10 cellular contexts compared by ENCODE assay signal in the genomic region with DNA sequence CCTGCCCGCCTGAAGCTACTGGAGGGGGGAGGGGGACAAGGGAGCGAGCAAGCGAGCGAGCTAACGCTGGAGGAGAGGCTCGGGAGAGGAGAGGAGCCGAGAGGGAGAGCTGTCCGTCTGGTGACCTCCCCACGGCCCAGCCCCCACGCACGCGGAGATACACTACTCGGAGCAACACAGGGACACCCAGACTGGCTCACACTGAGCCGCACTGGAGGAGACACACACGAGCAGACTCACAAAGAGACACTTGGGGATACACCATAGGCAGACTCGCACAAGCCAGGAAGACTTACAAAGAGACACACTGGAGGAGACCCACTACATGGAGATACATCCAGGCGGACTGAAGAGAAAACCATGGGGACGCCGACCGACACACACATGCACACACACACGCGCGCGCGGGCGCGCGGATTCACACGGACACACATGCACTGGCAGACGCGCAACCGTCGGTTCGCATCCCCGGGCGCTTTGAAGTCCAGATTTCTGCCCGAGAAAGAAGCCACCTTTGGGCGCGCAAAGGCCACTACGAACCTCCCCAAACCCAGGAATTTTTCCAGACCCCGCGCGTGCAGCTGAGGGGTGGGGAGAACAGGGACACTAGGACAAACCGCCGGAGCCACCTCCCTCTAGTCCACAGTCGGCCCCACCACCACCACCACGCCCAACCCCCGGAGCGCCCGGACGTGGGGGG. TPM values are rescaled to one million over a fixed set of nuclear protein-coding genes. Genes with fewer than 3 reads are reported as not detected.
A peak's percentile ranks its signal among the peaks of the same experiment; 100 is the strongest.
DNase-seq lines count a peak whose midpoint lies in the region; ATAC-seq and TF ChIP-seq lines count a peak whose summit lies in the region.
"Had no signal": no experiment of that assay in that cellular context is flagged by ENCODE, and none has a peak within 500 bp of the region (broad histone marks: within the 10 kb centered on the region; RNA-seq: fewer than 3 reads in every experiment).

No MANE protein-coding gene starts in this region.

- no peak for ATAC-seq in activated CD8-positive, alpha-beta memory T cell treated with anti-CD3 and anti-CD28 coated beads, Interleukin-2, amount 10 ng/mL, durations not matched to agents 7 days and 5 days
- no peak for ATAC-seq in activated naive CD8-positive, alpha-beta T cell treated with anti-CD3 and anti-CD28 coated beads, Interleukin-2, amount 50 U/mL, for 24 hours
- no peak for ATAC-seq in thoracic aorta (ENCODE audit: insufficient number of reproducible peaks, low FRiP score, low read depth)
- no peak for ATAC-seq in HG03432 (IDR thresholded peaks at IDR 0.05; ENCODE audit: unreplicated experiment)
- ATAC-seq in body of pancreas: no peak
- ATAC-seq: foreskin keratinocyte had no signal

- TF ChIP-seq CTCF in lower leg skin (IDR thresholded peaks at IDR 0.05) (no peak), thoracic aorta (IDR thresholded peaks at IDR 0.05) (no peak), body of pancreas (IDR thresholded peaks at IDR 0.05) (no peak)

- H3K27ac Mint-ChIP-seq in activated CD8-positive, alpha-beta memory T cell treated with anti-CD3 and anti-CD28 coated beads, Interleukin-2, amount 10 ng/mL, durations not matched to agents 7 days and 5 days: no peak overlapping the region
- no peak overlapping the region for H3K27ac Mint-ChIP-seq in activated naive CD8-positive, alpha-beta T cell treated with anti-CD3 and anti-CD28 coated beads, Interleukin-2, amount 50 U/mL, for 24 hours

- TF ChIP-seq POLR2A in lower leg skin (IDR thresholded peaks at IDR 0.05) (no peak), body of pancreas (IDR thresholded peaks at IDR 0.05) (no peak)

- H3K36me3 Mint-ChIP-seq in activated CD8-positive, alpha-beta memory T cell treated with anti-CD3 and anti-CD28 coated beads, Interleukin-2, amount 10 ng/mL, durations not matched to agents 7 days and 5 days: peaks cover 2% of the 10 kb centered on the region
- H3K36me3 Mint-ChIP-seq in activated naive CD8-positive, alpha-beta T cell treated with anti-CD3 and anti-CD28 coated beads, Interleukin-2, amount 50 U/mL, for 24 hours (ENCODE audit: low read depth): no peaks in the 10 kb centered on the region

- CTCF ChIA-PET in activated CD8-positive, alpha-beta memory T cell treated with anti-CD3 and anti-CD28 coated beads, Interleukin-2, amount 10 ng/mL, durations not matched to agents 7 days and 5 days (lab: Charles Lee): interaction anchor here (1.7 kb wide), 1 partner anchor 17 kb away, joined by 5 read pairs; no protein-coding TSS in a partner anchor

- DNase-seq in activated CD8-positive, alpha-beta memory T cell treated with anti-CD3 and anti-CD28 coated beads, Interleukin-2, amount 10 ng/mL, durations not matched to agents 7 days and 5 days: no peak
- DNase-seq in activated CD8-positive, alpha-beta memory T cell treated with anti-CD3 and anti-CD28 coated beads for 24 hours: no peak
- DNase-seq in activated naive CD8-positive, alpha-beta T cell treated with anti-CD3 and anti-CD28 coated beads, Interleukin-2, amount 50 U/mL, for 24 hours: peak; percentile 17
- DNase-seq in lower leg skin (ENCODE audit: low spot score in 2 of 2): no peak
- no peak for DNase-seq in thoracic aorta (ENCODE audit: low spot score)
- DNase-seq in body of pancreas: no peak
- DNase-seq in GOT3 (lab: John Stamatoyannopoulos, UW): no peak
- DNase-seq: MV-4-11 had no signal

- H3K4me1 Mint-ChIP-seq in activated CD8-positive, alpha-beta memory T cell treated with anti-CD3 and anti-CD28 coated beads, Interleukin-2, amount 10 ng/mL, durations not matched to agents 7 days and 5 days: peaks cover 22% of the 10 kb centered on the region
- H3K4me1 Mint-ChIP-seq in activated naive CD8-positive, alpha-beta T cell treated with anti-CD3 and anti-CD28 coated beads, Interleukin-2, amount 50 U/mL, for 24 hours: peaks cover 23% of the 10 kb centered on the region

- intact Hi-C loops in lower leg skin (cut with DNase I; ENCODE audit: low total_unique reads): no loop called here
- intact Hi-C loops in body of pancreas (cut with DNase I): loop anchor here (5.0 kb wide), 1 partner anchor 37 kb away; no protein-coding TSS in a partner anchor

- H3K4me1 ChIP-seq in thoracic aorta (ENCODE audit: control insufficient read depth in 1 of 2, low read depth in 2 of 2) (peaks cover 20 to 50% of the 10 kb centered on the region in 2 donors), body of pancreas (peaks cover 40% of the 10 kb centered on the region)
- H3K4me1 ChIP-seq: foreskin keratinocyte had no signal

- H3K9me3 Mint-ChIP-seq in activated CD8-positive, alpha-beta memory T cell treated with anti-CD3 and anti-CD28 coated beads, Interleukin-2, amount 10 ng/mL, durations not matched to agents 7 days and 5 days (ENCODE audit: low read depth): no peaks in the 10 kb centered on the region
- H3K9me3 Mint-ChIP-seq in activated naive CD8-positive, alpha-beta T cell treated with anti-CD3 and anti-CD28 coated beads, Interleukin-2, amount 50 U/mL, for 24 hours: no peaks in the 10 kb centered on the region

- H3K9me3 ChIP-seq in thoracic aorta (no peaks in the 10 kb centered on the region), body of pancreas (no peaks in the 10 kb centered on the region)

- peaks cover 16% of the 10 kb centered on the region for H3K27me3 ChIP-seq in thoracic aorta (replicated peaks; ENCODE audit: insufficient read depth)
- peaks cover 3 to 10% of the 10 kb centered on the region in 2 donors for H3K27me3 ChIP-seq in body of pancreas

- H3K4me3 Mint-ChIP-seq in activated CD8-positive, alpha-beta memory T cell treated with anti-CD3 and anti-CD28 coated beads, Interleukin-2, amount 10 ng/mL, durations not matched to agents 7 days and 5 days: peak overlapping the region; percentile 12
- H3K4me3 Mint-ChIP-seq in activated naive CD8-positive, alpha-beta T cell treated with anti-CD3 and anti-CD28 coated beads, Interleukin-2, amount 50 U/mL, for 24 hours: peak overlapping the region; percentile 56

- H3K27ac ChIP-seq in thoracic aorta: no peak overlapping the region
- H3K27ac ChIP-seq in body of pancreas: no peak overlapping the region
- H3K27ac ChIP-seq: foreskin keratinocyte had no signal

- H3K27me3 Mint-ChIP-seq in activated CD8-positive, alpha-beta memory T cell treated with anti-CD3 and anti-CD28 coated beads, Interleukin-2, amount 10 ng/mL, durations not matched to agents 7 days and 5 days: peaks cover 90% of the 10 kb centered on the region
- H3K27me3 Mint-ChIP-seq in activated naive CD8-positive, alpha-beta T cell treated with anti-CD3 and anti-CD28 coated beads, Interleukin-2, amount 50 U/mL, for 24 hours: peaks cover 79% of the 10 kb centered on the region

- H3K36me3 ChIP-seq in thoracic aorta (no peaks in the 10 kb centered on the region), body of pancreas (replicated peaks in 1 of 2; ENCODE audit: insufficient read depth in 1 of 2, low read depth in 2 of 2) (no peaks in the 10 kb centered on the region)

- 3 to 4% methylated on average over 36 to 49 of the region's 51 CpGs for WGBS in lower leg skin, 2 donors
- WGBS in body of pancreas, 2 donors: 1 to 3% methylated on average over 26 to 51 of the region's 51 CpGs

- H3K4me3 ChIP-seq in lower leg skin (ENCODE audit: low read depth, poor library complexity, severe bottlenecking) (peak overlapping the region; percentile 44), thoracic aorta (peak overlapping the region; percentile 69), body of pancreas (no peak overlapping the region)

RNA-seq across cellular contexts. Expression of a gene that starts 0.7 kb away (rescaled TPM):
- total RNA-seq in activated CD8-positive, alpha-beta memory T cell treated with anti-CD3 and anti-CD28 coated beads, Interleukin-2, amount 10 ng/mL, durations not matched to agents 7 days and 5 days: not detected
- total RNA-seq in lower leg skin (10 to 100 TPM in 1 of 4 donors, 1 to 10 TPM in 3; 2.5 to 13.4 (median 3.9) TPM), thoracic aorta (10 to 100 TPM in 1 of 2 donors, 1 to 10 TPM in 1; 8.7 to 13.7 TPM), body of pancreas (10 to 100 TPM in 1 of 2 donors, 1 to 10 TPM in 1; 1.6 to 16.8 TPM)
- total RNA-seq: foreskin keratinocyte had no signal

RNA-seq across cellular contexts. Expression of a gene that starts 23.1 kb away (rescaled TPM):
- total RNA-seq in activated CD8-positive, alpha-beta memory T cell treated with anti-CD3 and anti-CD28 coated beads, Interleukin-2, amount 10 ng/mL, durations not matched to agents 7 days and 5 days: 10 to 100 TPM; 27.2 to 27.8 TPM
- total RNA-seq in lower leg skin: 10 to 100 TPM; 17.0 to 39.0 (median 26.6) TPM
- total RNA-seq in thoracic aorta: 1 to 10 TPM; 5.5 to 8.7 TPM
- 10 to 100 TPM in 1 of 2 donors, 1 to 10 TPM in 1; 8.6 to 16.9 TPM for total RNA-seq in body of pancreas

RNA-seq across cellular contexts. Expression of a gene that starts 31.5 kb away (rescaled TPM):
- total RNA-seq in activated CD8-positive, alpha-beta memory T cell treated with anti-CD3 and anti-CD28 coated beads, Interleukin-2, amount 10 ng/mL, durations not matched to agents 7 days and 5 days: 100 to 1,000 TPM; 106 to 120 TPM
- total RNA-seq in lower leg skin (100 to 1,000 TPM in 3 of 4 donors, 10 to 100 TPM in 1; 80.8 to 166 (median 127) TPM), thoracic aorta (10 to 100 TPM; 48.1 to 70.4 TPM), body of pancreas (10 to 100 TPM; 36.1 to 39.9 TPM)

RNA-seq across cellular contexts. Expression of a gene that starts 40.0 kb away (rescaled TPM):
- under 1 TPM in 1 of 2 experiments, not detected in 1; 0.26 TPM for total RNA-seq in activated CD8-positive, alpha-beta memory T cell treated with anti-CD3 and anti-CD28 coated beads, Interleukin-2, amount 10 ng/mL, durations not matched to agents 7 days and 5 days
- total RNA-seq in lower leg skin: under 1 TPM in 2 of 4 donors, not detected in 2; 0.23 to 0.34 TPM
- total RNA-seq in thoracic aorta: not detected
- not detected for total RNA-seq in body of pancreas

RNA-seq across cellular contexts. Expression of a gene that starts 48.8 kb away (rescaled TPM):
- total RNA-seq in activated CD8-positive, alpha-beta memory T cell treated with anti-CD3 and anti-CD28 coated beads, Interleukin-2, amount 10 ng/mL, durations not matched to agents 7 days and 5 days: 10 to 100 TPM; 66.1 to 82.1 TPM
- total RNA-seq in lower leg skin: 100 to 1,000 TPM in 3 of 4 donors, 10 to 100 TPM in 1; 99.1 to 130 (median 107) TPM
- total RNA-seq in thoracic aorta: 100 to 1,000 TPM in 1 of 2 donors, 10 to 100 TPM in 1; 77.0 to 131 TPM
- 10 to 100 TPM; 26.7 to 57.1 TPM for total RNA-seq in body of pancreas

Comparison
In these comparisons a context has a peak if more than half of its experiments do, and no peak if none do; other contexts are left out.
1. H3K4me3 ChIP-seq: peak in lower leg skin (single experiment) and thoracic aorta (single experiment); none in body of pancreas (0 of 2).